In the genomic region with DNA sequence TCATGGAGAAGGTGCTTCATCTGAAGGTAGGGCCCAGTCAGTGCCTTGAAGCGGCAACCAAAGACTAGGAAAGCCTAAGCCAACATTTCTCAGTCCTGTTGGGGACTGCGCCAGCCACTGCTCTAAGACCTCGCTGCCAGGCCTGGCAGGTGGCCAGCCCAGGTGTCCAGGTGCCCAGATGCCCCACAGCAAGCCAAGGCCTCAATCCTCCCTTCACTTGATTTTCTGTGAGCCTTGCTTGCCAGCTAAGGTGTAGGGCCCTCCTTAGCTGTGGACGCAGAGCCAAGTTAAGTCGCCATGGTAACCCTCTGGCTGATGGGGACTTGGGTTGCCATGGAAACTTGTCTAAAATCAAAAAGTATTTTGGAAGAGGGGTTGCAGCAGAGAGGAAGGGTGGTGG, we compare ENCODE assay signal across 2 cellular contexts.
TF ChIP-seq lines count a peak whose summit lies in the region.

No MANE protein-coding gene starts in this region.

TF ChIP-seq in K562, 482 proteins besides CTCF, POLR2A, EP300 and RAD21 (continued from another document):
- TF ChIP-seq, protein P1, sequence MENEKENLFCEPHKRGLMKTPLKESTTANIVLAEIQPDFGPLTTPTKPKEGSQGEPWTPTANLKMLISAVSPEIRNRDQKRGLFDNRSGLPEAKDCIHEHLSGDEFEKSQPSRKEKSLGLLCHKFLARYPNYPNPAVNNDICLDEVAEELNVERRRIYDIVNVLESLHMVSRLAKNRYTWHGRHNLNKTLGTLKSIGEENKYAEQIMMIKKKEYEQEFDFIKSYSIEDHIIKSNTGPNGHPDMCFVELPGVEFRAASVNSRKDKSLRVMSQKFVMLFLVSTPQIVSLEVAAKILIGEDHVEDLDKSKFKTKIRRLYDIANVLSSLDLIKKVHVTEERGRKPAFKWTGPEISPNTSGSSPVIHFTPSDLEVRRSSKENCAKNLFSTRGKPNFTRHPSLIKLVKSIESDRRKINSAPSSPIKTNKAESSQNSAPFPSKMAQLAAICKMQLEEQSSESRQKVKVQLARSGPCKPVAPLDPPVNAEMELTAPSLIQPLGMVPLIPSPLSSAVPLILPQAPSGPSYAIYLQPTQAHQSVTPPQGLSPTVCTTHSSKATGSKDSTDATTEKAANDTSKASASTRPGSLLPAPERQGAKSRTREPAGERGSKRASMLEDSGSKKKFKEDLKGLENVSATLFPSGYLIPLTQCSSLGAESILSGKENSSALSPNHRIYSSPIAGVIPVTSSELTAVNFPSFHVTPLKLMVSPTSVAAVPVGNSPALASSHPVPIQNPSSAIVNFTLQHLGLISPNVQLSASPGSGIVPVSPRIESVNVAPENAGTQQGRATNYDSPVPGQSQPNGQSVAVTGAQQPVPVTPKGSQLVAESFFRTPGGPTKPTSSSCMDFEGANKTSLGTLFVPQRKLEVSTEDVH (IDR thresholded peaks at IDR 0.05; ENCODE audit: low read depth, partially characterized antibody) = no peak
- TF ChIP-seq CSDE1 (IDR thresholded peaks at IDR 0.05) (peak in 1 of 2 experiments; percentile 43; a peak in 1 of 4 replicates), RFX1 (IDR thresholded peaks at IDR 0.05) (peak; percentile 94), NFIC (IDR thresholded peaks at IDR 0.05) (peak; percentile 52; the same call in 1 of the 2 replicates), NR2C2 (CRISPR knock-in tag; IDR thresholded peaks at IDR 0.05) (no peak), NR2C2 (tag; IDR thresholded peaks at IDR 0.05) (no peak), BMI1 (IDR thresholded peaks at IDR 0.05; ENCODE audit: low read length) (peak; percentile 77; the same call in 1 of the 2 replicates), MYNN (IDR thresholded peaks at IDR 0.05) (peak; percentile 66; the same call in 1 of the 2 replicates), MYNN (CRISPR knock-in tag; IDR thresholded peaks at IDR 0.05) (no peak)
- TF ChIP-seq, protein P2, sequence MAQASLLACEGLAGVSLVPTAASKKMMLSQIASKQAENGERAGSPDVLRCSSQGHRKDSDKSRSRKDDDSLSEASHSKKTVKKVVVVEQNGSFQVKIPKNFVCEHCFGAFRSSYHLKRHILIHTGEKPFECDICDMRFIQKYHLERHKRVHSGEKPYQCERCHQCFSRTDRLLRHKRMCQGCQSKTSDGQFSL (CRISPR knock-in tag; IDR thresholded peaks at IDR 0.05) = peak; percentile 39; the same call in 1 of the 2 replicates
- TF ChIP-seq, protein P2 (tag; IDR thresholded peaks at IDR 0.05) = no peak

TF ChIP-seq in neural cell, 6 proteins besides CTCF, POLR2A, EP300 and RAD21 (continued from another document):
- TF ChIP-seq, protein P3, sequence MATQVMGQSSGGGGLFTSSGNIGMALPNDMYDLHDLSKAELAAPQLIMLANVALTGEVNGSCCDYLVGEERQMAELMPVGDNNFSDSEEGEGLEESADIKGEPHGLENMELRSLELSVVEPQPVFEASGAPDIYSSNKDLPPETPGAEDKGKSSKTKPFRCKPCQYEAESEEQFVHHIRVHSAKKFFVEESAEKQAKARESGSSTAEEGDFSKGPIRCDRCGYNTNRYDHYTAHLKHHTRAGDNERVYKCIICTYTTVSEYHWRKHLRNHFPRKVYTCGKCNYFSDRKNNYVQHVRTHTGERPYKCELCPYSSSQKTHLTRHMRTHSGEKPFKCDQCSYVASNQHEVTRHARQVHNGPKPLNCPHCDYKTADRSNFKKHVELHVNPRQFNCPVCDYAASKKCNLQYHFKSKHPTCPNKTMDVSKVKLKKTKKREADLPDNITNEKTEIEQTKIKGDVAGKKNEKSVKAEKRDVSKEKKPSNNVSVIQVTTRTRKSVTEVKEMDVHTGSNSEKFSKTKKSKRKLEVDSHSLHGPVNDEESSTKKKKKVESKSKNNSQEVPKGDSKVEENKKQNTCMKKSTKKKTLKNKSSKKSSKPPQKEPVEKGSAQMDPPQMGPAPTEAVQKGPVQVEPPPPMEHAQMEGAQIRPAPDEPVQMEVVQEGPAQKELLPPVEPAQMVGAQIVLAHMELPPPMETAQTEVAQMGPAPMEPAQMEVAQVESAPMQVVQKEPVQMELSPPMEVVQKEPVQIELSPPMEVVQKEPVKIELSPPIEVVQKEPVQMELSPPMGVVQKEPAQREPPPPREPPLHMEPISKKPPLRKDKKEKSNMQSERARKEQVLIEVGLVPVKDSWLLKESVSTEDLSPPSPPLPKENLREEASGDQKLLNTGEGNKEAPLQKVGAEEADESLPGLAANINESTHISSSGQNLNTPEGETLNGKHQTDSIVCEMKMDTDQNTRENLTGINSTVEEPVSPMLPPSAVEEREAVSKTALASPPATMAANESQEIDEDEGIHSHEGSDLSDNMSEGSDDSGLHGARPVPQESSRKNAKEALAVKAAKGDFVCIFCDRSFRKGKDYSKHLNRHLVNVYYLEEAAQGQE (IDR thresholded peaks at IDR 0.05; ENCODE audit: borderline replicate concordance) = no peak
- TF ChIP-seq EZH2 (IDR thresholded peaks at IDR 0.05; ENCODE audit: borderline replicate concordance, insufficient read depth, low read length, poor library complexity, severe bottlenecking) (no peak), SMC3 (conservative IDR thresholded peaks at IDR 0.05; ENCODE audit: poor library complexity) (no peak), TAF1 (IDR thresholded peaks at IDR 0.05; ENCODE audit: low read depth) (no peak)
